12 cellular contexts compared by ENCODE assay signal in the genomic region with DNA sequence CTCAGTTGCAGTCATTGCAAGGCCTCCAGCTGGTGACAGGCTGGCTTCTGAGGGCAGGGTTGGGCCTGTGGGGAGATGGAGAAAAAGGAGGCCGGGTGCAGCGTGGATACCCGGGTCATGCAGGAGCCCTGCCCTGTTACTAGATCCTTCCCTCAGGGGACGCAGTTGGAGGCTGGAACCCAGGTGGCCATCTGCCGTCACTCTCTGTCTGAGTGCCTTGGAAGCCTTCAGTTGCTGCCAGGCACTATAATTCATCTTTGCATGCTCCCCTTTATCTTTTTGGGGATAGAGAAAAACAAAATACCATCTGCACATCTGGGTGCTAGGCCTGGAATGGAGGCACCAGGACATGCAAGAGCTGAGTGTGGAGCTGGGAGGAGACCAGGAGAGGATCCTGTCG.
"Had no signal": no experiment of that assay in that cellular context is flagged by ENCODE, and none has a peak within 500 bp of the region (broad histone marks: within the 10 kb centered on the region; RNA-seq: fewer than 3 reads in every experiment).

No MANE protein-coding gene starts in this region.

- ATAC-seq: body of pancreas; naive thymus-derived CD4-positive, alpha-beta T cell; psoas muscle; upper lobe of right lung had no signal

- H3K27ac Mint-ChIP-seq: immature natural killer cell; naive thymus-derived CD4-positive, alpha-beta T cell had no signal

- H3K27ac ChIP-seq: body of pancreas, psoas muscle, suprapubic skin, upper lobe of right lung had no signal

- DNase-seq: activated naive CD4-positive, alpha-beta T cell treated with anti-CD3 and anti-CD28 coated beads, Interleukin-2, amount 50 U/mL, for 16 hours; body of pancreas; cerebellar nuclear complex; dermis blood vessel endothelial cell; immature natural killer cell; naive thymus-derived CD4-positive, alpha-beta T cell; occipital lobe; psoas muscle; stimulated activated CD4-positive, alpha-beta T cell treated with anti-CD3 and anti-CD28 coated beads, Interleukin-2, amount 100 ng/mL, for 48 hours; stimulated activated naive CD4-positive, alpha-beta T cell treated with Interleukin-2 at 50 U/mL for 16 hours; upper lobe of right lung had no signal

- H3K27me3 ChIP-seq: body of pancreas, suprapubic skin, upper lobe of right lung had no signal

- H3K4me3 ChIP-seq: body of pancreas, psoas muscle, suprapubic skin, upper lobe of right lung had no signal

- H3K36me3 ChIP-seq: suprapubic skin, upper lobe of right lung had no signal

- H3K9me3 ChIP-seq: body of pancreas, psoas muscle, suprapubic skin, upper lobe of right lung had no signal

- H3K4me1 ChIP-seq: psoas muscle, suprapubic skin had no signal

- H3K4me3 Mint-ChIP-seq: immature natural killer cell; naive thymus-derived CD4-positive, alpha-beta T cell had no signal
